In genomic region chr16:68311316-68311620, GRCh38 we compare ENCODE assay signal across 8 cellular contexts. TPM values are rescaled to one million over a fixed set of nuclear protein-coding genes. Genes with fewer than 3 reads are reported as not detected.
A peak's percentile ranks its signal among the peaks of the same experiment; 100 is the strongest.
DNase-seq lines count a peak whose midpoint lies in the region; ATAC-seq and TF ChIP-seq lines count a peak whose summit lies in the region.

No MANE protein-coding gene starts in this region.

- H3K36me3 ChIP-seq in Caco-2 (ENCODE audit: control insufficient read depth, insufficient read depth, low read length) (peaks cover 3% of the 10 kb centered on the region), thyroid gland (peaks cover 9 to 18% of the 10 kb centered on the region in 2 donors)

- no peak for DNase-seq in Caco-2
- peak; percentile 71 for DNase-seq in LHCN-M2 (ENCODE audit: low read depth)
- DNase-seq in activated naive CD8-positive, alpha-beta T cell treated with anti-CD3 and anti-CD28 coated beads, Interleukin-2, amount 50 U/mL, for 24 hours: no peak
- no peak for DNase-seq in lower leg skin (ENCODE audit: low spot score in 2 of 2)
- no peak for DNase-seq in thyroid gland
- no peak for DNase-seq in HCEC 1CT
- DNase-seq in DMS79 (lab: John Stamatoyannopoulos, UW): no peak
- DNase-seq in NCI-H526 (lab: John Stamatoyannopoulos, UW): no peak

- peaks cover 84% of the 10 kb centered on the region for H3K36me3 Mint-ChIP-seq in Caco-2 (ENCODE audit: insufficient read depth, unreplicated experiment)
- peaks cover 32% of the 10 kb centered on the region for H3K36me3 Mint-ChIP-seq in activated naive CD8-positive, alpha-beta T cell treated with anti-CD3 and anti-CD28 coated beads, Interleukin-2, amount 50 U/mL, for 24 hours (ENCODE audit: low read depth)

- CTCF ChIA-PET in Caco-2 (lab: Charles Lee): interaction anchor here (0.5 to 2.2 kb wide), 11 partner anchors 17 to 333 kb away, joined by 3 to 22 read pairs (median 4); partner anchors contain the start of genes PLA2G15 and SLC7A6

- peak overlapping the region; percentile 65 for H3K4me3 ChIP-seq in Caco-2 (ENCODE audit: low read depth, low read length)
- peak overlapping the region; percentile 88 for H3K4me3 ChIP-seq in lower leg skin (ENCODE audit: low read depth, poor library complexity, severe bottlenecking)
- H3K4me3 ChIP-seq in thyroid gland (replicated peaks in 1 of 3): peak overlapping the region; percentile 62 to 96 (median 89)

- intact Hi-C loops in Caco-2 (cut with micrococcal nuclease; ENCODE audit: unreplicated experiment) (loop anchor here (5.0 kb wide), 1 partner anchor 44 kb away; no protein-coding TSS in a partner anchor), lower leg skin (cut with DNase I; ENCODE audit: low total_unique reads) (no loop called here), thyroid gland (cut with DNase I) (no loop called here)

- peaks cover 39% of the 10 kb centered on the region for H3K4me1 Mint-ChIP-seq in Caco-2 (ENCODE audit: low read depth, unreplicated experiment)
- H3K4me1 Mint-ChIP-seq in activated naive CD8-positive, alpha-beta T cell treated with anti-CD3 and anti-CD28 coated beads, Interleukin-2, amount 50 U/mL, for 24 hours: peaks cover 47% of the 10 kb centered on the region

- peak overlapping the region in 2 of 3 donors; percentile 76 to 77 for H3K27ac ChIP-seq in thyroid gland

- H3K27ac Mint-ChIP-seq in Caco-2 (ENCODE audit: unreplicated experiment): peak overlapping the region; percentile 89
- peak overlapping the region; percentile 96 for H3K27ac Mint-ChIP-seq in activated naive CD8-positive, alpha-beta T cell treated with anti-CD3 and anti-CD28 coated beads, Interleukin-2, amount 50 U/mL, for 24 hours

- H3K4me3 Mint-ChIP-seq in Caco-2 (ENCODE audit: unreplicated experiment): peak overlapping the region; percentile 77
- peak overlapping the region; percentile 85 for H3K4me3 Mint-ChIP-seq in activated naive CD8-positive, alpha-beta T cell treated with anti-CD3 and anti-CD28 coated beads, Interleukin-2, amount 50 U/mL, for 24 hours

- WGBS in lower leg skin, 2 donors: 0 to 2% methylated on average over 10 to 13 of the region's 13 CpGs
- WGBS in thyroid gland, 2 donors: 0 to 1% methylated on average over 12 to 13 of the region's 13 CpGs

- POLR2A ChIA-PET in Caco-2 (lab: Charles Lee): interaction anchor here (0.8 to 1.7 kb wide), 18 partner anchors 12 to 288 kb away, joined by 3 to 56 read pairs (median 5); partner anchors contain the start of genes DDX28, DUS2, ESRP2 and PLA2G15

- peak; percentile 79 for ATAC-seq in activated naive CD8-positive, alpha-beta T cell treated with anti-CD3 and anti-CD28 coated beads, Interleukin-2, amount 50 U/mL, for 24 hours

- TSS peak; percentile 64 for BruUV-seq in Caco-2 (replicated peaks; lab: Mats Ljungman, UMichigan)

- TF ChIP-seq POLR2A in lower leg skin (IDR thresholded peaks at IDR 0.05): no peak
- TF ChIP-seq POLR2A in thyroid gland (IDR thresholded peaks at IDR 0.05): no peak

- no peaks in the 10 kb centered on the region for H3K9me3 Mint-ChIP-seq in Caco-2 (ENCODE audit: unreplicated experiment)
- H3K9me3 Mint-ChIP-seq in activated naive CD8-positive, alpha-beta T cell treated with anti-CD3 and anti-CD28 coated beads, Interleukin-2, amount 50 U/mL, for 24 hours: no peaks in the 10 kb centered on the region

- H3K27me3 ChIP-seq in Caco-2 (replicated peaks; ENCODE audit: control insufficient read depth, insufficient read depth, low read length) (no peaks in the 10 kb centered on the region), thyroid gland (no peaks in the 10 kb centered on the region)

- peaks cover 35% of the 10 kb centered on the region for H3K4me1 ChIP-seq in Caco-2
- peaks cover 19 to 27% of the 10 kb centered on the region in 2 donors for H3K4me1 ChIP-seq in thyroid gland

- TF ChIP-seq CTCF in Caco-2 (IDR thresholded peaks at IDR 0.05; ENCODE audit: insufficient read depth in 1 of 2, low read depth in 1 of 2, low read length in 1 of 2, severe bottlenecking in 1 of 2, unreplicated experiment in 1 of 2): no peak
- TF ChIP-seq CTCF in lower leg skin (IDR thresholded peaks at IDR 0.05): no peak
- TF ChIP-seq CTCF in thyroid gland (IDR thresholded peaks at IDR 0.05): no peak

- no peaks in the 10 kb centered on the region for H3K9me3 ChIP-seq in Caco-2
- no peaks in the 10 kb centered on the region for H3K9me3 ChIP-seq in thyroid gland

- H3K27me3 Mint-ChIP-seq in Caco-2 (ENCODE audit: insufficient read depth, unreplicated experiment): no peaks in the 10 kb centered on the region
- H3K27me3 Mint-ChIP-seq in activated naive CD8-positive, alpha-beta T cell treated with anti-CD3 and anti-CD28 coated beads, Interleukin-2, amount 50 U/mL, for 24 hours: no peaks in the 10 kb centered on the region

RNA-seq across cellular contexts. Expression of gene PRMT7, which starts 0.4 kb away (rescaled TPM):
- total RNA-seq in Caco-2 (2022): 156 and 166 TPM in 2 replicates
- total RNA-seq in LHCN-M2 (2014; rRNA removed): 64.6 and 65.0 TPM in 2 replicates
- polyA plus RNA-seq in LHCN-M2 (2012): 34.8 TPM
- 10 to 100 TPM; 29.9 to 62.4 (median 45.9) TPM for total RNA-seq in lower leg skin
- total RNA-seq in thyroid gland: 10 to 100 TPM; 41.7 to 57.0 (median 46.9) TPM

RNA-seq across cellular contexts. Expression of gene SLC7A6OS, which starts 0.5 kb away (rescaled TPM):
- total RNA-seq in Caco-2 (2022) (34.0 and 34.2 TPM in 2 replicates), LHCN-M2 (2014; rRNA removed) (12.0 and 12.1 TPM in 2 replicates), lower leg skin (10 to 100 TPM; 10.1 to 14.9 (median 11.0) TPM), thyroid gland (10 to 100 TPM; 13.4 to 25.8 (median 18.7) TPM)
- polyA plus RNA-seq in LHCN-M2 (2012): 8.2 TPM

RNA-seq across cellular contexts. Expression of gene SLC7A6, which starts 46.9 kb away (rescaled TPM):
- total RNA-seq in Caco-2 (2022): 236 and 267 TPM in 2 replicates
- total RNA-seq in LHCN-M2 (2014; rRNA removed): 14.9 and 19.3 TPM in 2 replicates
- polyA plus RNA-seq in LHCN-M2 (2012): 15.6 TPM
- total RNA-seq in lower leg skin: 10 to 100 TPM; 23.4 to 55.6 (median 37.4) TPM
- 100 to 1,000 TPM in 1 of 4 donors, 10 to 100 TPM in 3; 73.1 to 116 (median 85.7) TPM for total RNA-seq in thyroid gland
